14 cellular contexts compared by ENCODE assay signal in genomic region chr15:22251422-22251821, GRCh38.
DNase-seq lines count a peak whose midpoint lies in the region; ATAC-seq, FAIRE-seq and TF ChIP-seq lines count a peak whose summit lies in the region.
"Had no signal": no experiment of that assay in that cellular context is flagged by ENCODE, and none has a peak within 500 bp of the region (broad histone marks: within the 10 kb centered on the region; RNA-seq: fewer than 3 reads in every experiment).

No MANE protein-coding gene starts in this region.

- H3K36me3 ChIP-seq in endodermal cell (ENCODE audit: control insufficient read depth, insufficient read depth, low read length) (no peaks in the 10 kb centered on the region), body of pancreas (replicated peaks in 1 of 2; ENCODE audit: insufficient read depth in 1 of 2, low read depth in 2 of 2) (no peaks in the 10 kb centered on the region), HAP-1 (replicated peaks) (no peaks in the 10 kb centered on the region)
- H3K36me3 ChIP-seq: BLaER1 had no signal

- peak overlapping the region; percentile 20 for H3K4me3 ChIP-seq in endodermal cell (ENCODE audit: low read length)
- H3K4me3 ChIP-seq in body of pancreas: no peak overlapping the region
- H3K4me3 ChIP-seq in HAP-1: no peak overlapping the region
- H3K4me3 ChIP-seq: BLaER1, GM12878 had no signal

- CTCF ChIA-PET in activated CD8-positive, alpha-beta T cell treated with anti-CD3 and anti-CD28 coated beads, Interleukin-2, amount 10 ng/mL, durations not matched to agents 7 days and 5 days (lab: Charles Lee): no interaction called here
- CTCF ChIA-PET in activated CD8-positive, alpha-beta T cell treated with anti-CD3 and anti-CD28 coated beads for 36 hours (lab: Charles Lee): no interaction called here

- POLR2A ChIA-PET in activated CD8-positive, alpha-beta T cell treated with anti-CD3 and anti-CD28 coated beads, Interleukin-2, amount 10 ng/mL, durations not matched to agents 7 days and 5 days (lab: Charles Lee): no interaction called here
- POLR2A ChIA-PET in activated CD8-positive, alpha-beta T cell treated with anti-CD3 and anti-CD28 coated beads for 36 hours (lab: Charles Lee): no interaction called here

- H3K9ac ChIP-seq in endodermal cell (ENCODE audit: extremely low read depth, low read length, poor library complexity, severe bottlenecking): no peak overlapping the region
- H3K9ac ChIP-seq: BLaER1 had no signal

- no peaks in the 10 kb centered on the region for H3K27me3 ChIP-seq in endodermal cell (ENCODE audit: control insufficient read depth, insufficient read depth, low read length, poor library complexity, severe bottlenecking)
- H3K27me3 ChIP-seq in body of pancreas: no peaks in the 10 kb centered on the region
- no peaks in the 10 kb centered on the region for H3K27me3 ChIP-seq in HAP-1 (ENCODE audit: low read depth)
- H3K27me3 ChIP-seq: BLaER1 had no signal

- no peak for DNase-seq in activated CD8-positive, alpha-beta T cell treated with anti-CD3 and anti-CD28 coated beads, Interleukin-2, amount 10 ng/mL, durations not matched to agents 7 days and 5 days
- no peak for DNase-seq in activated CD8-positive, alpha-beta T cell treated with anti-CD3 and anti-CD28 coated beads for 36 hours
- no peak for DNase-seq in endodermal cell
- no peak for DNase-seq in left lobe of liver (ENCODE audit: low spot score)
- DNase-seq in urothelium cell line (ENCODE audit: low spot score): no peak
- DNase-seq in activated gamma-delta T cell treated with Interleukin-2 at 50 U/mL for 16 hours: no peak
- no peak for DNase-seq in body of pancreas
- DNase-seq in HAP-1 (ENCODE audit: low spot score in 2 of 2): no peak
- DNase-seq: AML-193 had no signal

- in situ Hi-C loops in HAP-1 (cut with MboI; ENCODE audit: low sequenced_read_pairs): no loop called here

- 79 to 83% methylated on average over 1 of the region's 1 CpG for WGBS in endodermal cell (ENCODE audit: insufficient coverage in 1 of 2, insufficient read length in 1 of 2), 2 experiments
- WGBS in body of pancreas, 2 donors: 33 to 81% methylated on average over 1 of the region's 1 CpG

- peaks cover 14% of the 10 kb centered on the region for H3K27me3 Mint-ChIP-seq in activated CD8-positive, alpha-beta T cell treated with anti-CD3 and anti-CD28 coated beads, Interleukin-2, amount 10 ng/mL, durations not matched to agents 7 days and 5 days (ENCODE audit: low read depth)
- peaks cover 15% of the 10 kb centered on the region for H3K27me3 Mint-ChIP-seq in activated CD8-positive, alpha-beta T cell treated with anti-CD3 and anti-CD28 coated beads for 36 hours
- no peaks in the 10 kb centered on the region for H3K27me3 Mint-ChIP-seq in endodermal cell (ENCODE audit: insufficient read depth)

- H3K27ac ChIP-seq in endodermal cell (ENCODE audit: low read depth, low read length) (no peak overlapping the region), body of pancreas (no peak overlapping the region)
- H3K27ac ChIP-seq: 22Rv1, BLaER1 had no signal

- no peak for ATAC-seq in activated CD8-positive, alpha-beta T cell treated with anti-CD3 and anti-CD28 coated beads, Interleukin-2, amount 10 ng/mL, durations not matched to agents 7 days and 5 days
- no peak for ATAC-seq in activated CD8-positive, alpha-beta T cell treated with anti-CD3 and anti-CD28 coated beads for 36 hours
- ATAC-seq in left lobe of liver: peak; percentile 0
- no peak for ATAC-seq in body of pancreas
- ATAC-seq: HCT116 had no signal

- no peak for TF ChIP-seq CTCF in activated CD8-positive, alpha-beta T cell treated with anti-CD3 and anti-CD28 coated beads for 36 hours (IDR thresholded peaks at IDR 0.05)
- TF ChIP-seq CTCF in endodermal cell (conservative IDR thresholded peaks at IDR 0.05): no peak
- no peak for TF ChIP-seq CTCF in body of pancreas (IDR thresholded peaks at IDR 0.05)

- intact Hi-C loops in activated CD8-positive, alpha-beta T cell treated with anti-CD3 and anti-CD28 coated beads for 36 hours (cut with micrococcal nuclease): no loop called here
- intact Hi-C loops in body of pancreas (cut with DNase I): no loop called here

- no peaks in the 10 kb centered on the region for H3K36me3 Mint-ChIP-seq in activated CD8-positive, alpha-beta T cell treated with anti-CD3 and anti-CD28 coated beads, Interleukin-2, amount 10 ng/mL, durations not matched to agents 7 days and 5 days (ENCODE audit: low read depth)
- peaks cover 1% of the 10 kb centered on the region for H3K36me3 Mint-ChIP-seq in activated CD8-positive, alpha-beta T cell treated with anti-CD3 and anti-CD28 coated beads for 36 hours (ENCODE audit: low read depth)
- peaks cover 13% of the 10 kb centered on the region for H3K36me3 Mint-ChIP-seq in endodermal cell (ENCODE audit: low read depth)

- H3K9me3 ChIP-seq in endodermal cell (ENCODE audit: control insufficient read depth, low read length) (peaks cover 87% of the 10 kb centered on the region), body of pancreas (no peaks in the 10 kb centered on the region), HAP-1 (peaks cover 47% of the 10 kb centered on the region)

- H3K4me1 ChIP-seq in endodermal cell (ENCODE audit: control insufficient read depth, insufficient read depth, low read length) (no peaks in the 10 kb centered on the region), body of pancreas (no peaks in the 10 kb centered on the region), HAP-1 (no peaks in the 10 kb centered on the region)

- peak overlapping the region; percentile 5 for H3K27ac Mint-ChIP-seq in activated CD8-positive, alpha-beta T cell treated with anti-CD3 and anti-CD28 coated beads, Interleukin-2, amount 10 ng/mL, durations not matched to agents 7 days and 5 days
- no peak overlapping the region for H3K27ac Mint-ChIP-seq in activated CD8-positive, alpha-beta T cell treated with anti-CD3 and anti-CD28 coated beads for 36 hours
- no peak overlapping the region for H3K27ac Mint-ChIP-seq in endodermal cell

- H3K4me1 Mint-ChIP-seq in activated CD8-positive, alpha-beta T cell treated with anti-CD3 and anti-CD28 coated beads, Interleukin-2, amount 10 ng/mL, durations not matched to agents 7 days and 5 days (ENCODE audit: low read depth): peaks cover 15% of the 10 kb centered on the region
- H3K4me1 Mint-ChIP-seq in activated CD8-positive, alpha-beta T cell treated with anti-CD3 and anti-CD28 coated beads for 36 hours (ENCODE audit: low read depth): peaks cover 17% of the 10 kb centered on the region
- H3K4me1 Mint-ChIP-seq in endodermal cell: no peaks in the 10 kb centered on the region

- peak; percentile 5 for FAIRE-seq in urothelium cell line (lab: Jason Lieb, UNC)
- FAIRE-seq: GM12878, GM18507 had no signal

- TF ChIP-seq POLR2A in body of pancreas (IDR thresholded peaks at IDR 0.05): no peak

- no peak overlapping the region for H3K4me3 Mint-ChIP-seq in activated CD8-positive, alpha-beta T cell treated with anti-CD3 and anti-CD28 coated beads, Interleukin-2, amount 10 ng/mL, durations not matched to agents 7 days and 5 days
- no peak overlapping the region for H3K4me3 Mint-ChIP-seq in activated CD8-positive, alpha-beta T cell treated with anti-CD3 and anti-CD28 coated beads for 36 hours
- H3K4me3 Mint-ChIP-seq in endodermal cell: no peak overlapping the region

- H3K9me3 Mint-ChIP-seq in activated CD8-positive, alpha-beta T cell treated with anti-CD3 and anti-CD28 coated beads, Interleukin-2, amount 10 ng/mL, durations not matched to agents 7 days and 5 days (ENCODE audit: insufficient read depth): no peaks in the 10 kb centered on the region
- no peaks in the 10 kb centered on the region for H3K9me3 Mint-ChIP-seq in activated CD8-positive, alpha-beta T cell treated with anti-CD3 and anti-CD28 coated beads for 36 hours
- peaks cover 99% of the 10 kb centered on the region for H3K9me3 Mint-ChIP-seq in endodermal cell
